ENCODE assay signal across 8 cellular contexts in the genomic region with DNA sequence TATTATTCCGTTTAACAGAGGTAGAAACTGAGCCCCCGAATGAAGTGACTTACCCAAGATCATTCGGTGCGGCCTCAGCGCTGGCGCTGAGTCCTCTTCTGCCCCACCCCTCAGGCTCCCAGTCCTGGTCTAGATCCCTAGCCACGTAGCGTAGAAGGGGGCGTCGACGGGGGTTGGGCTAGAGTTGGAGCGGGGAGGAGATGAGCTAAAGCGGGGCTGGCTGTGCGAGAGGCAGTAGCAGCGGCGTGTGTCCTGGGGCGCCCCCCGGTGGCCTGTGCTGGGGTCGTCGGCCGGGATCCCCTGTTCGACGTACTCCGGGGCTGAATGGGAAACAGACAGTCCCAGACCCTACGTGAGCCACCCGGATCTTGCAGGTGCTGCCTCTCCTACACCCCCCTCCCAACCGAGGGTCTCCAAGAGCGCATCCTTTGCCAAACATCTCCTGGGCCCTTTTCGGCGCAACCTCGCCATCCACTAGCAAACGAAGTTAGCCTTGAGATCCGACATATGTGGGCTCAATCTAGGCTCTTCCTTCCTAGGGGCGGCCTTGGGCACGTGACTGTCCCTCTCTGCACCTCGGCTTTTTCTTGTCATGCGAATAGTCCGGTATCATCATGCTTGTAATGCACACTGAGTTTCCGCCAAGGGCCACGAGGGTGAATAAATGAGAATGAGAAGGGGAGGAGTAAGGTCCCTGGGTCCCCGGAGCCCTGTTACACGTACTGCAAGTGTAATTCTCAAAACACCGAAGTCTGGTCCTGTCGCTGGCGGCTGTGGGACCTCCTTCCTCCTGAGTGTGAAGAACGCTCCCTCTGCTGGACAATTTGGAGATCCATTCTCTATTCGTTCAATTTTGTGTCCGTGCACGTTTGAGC. TPM values are rescaled to one million over a fixed set of nuclear protein-coding genes. Genes with fewer than 3 reads are reported as not detected.
DNase-seq lines count a peak whose midpoint lies in the region; ATAC-seq, FAIRE-seq and TF ChIP-seq lines count a peak whose summit lies in the region.

No MANE protein-coding gene starts in this region.

- peak; percentile 73 for FAIRE-seq in astrocyte (lab: Jason Lieb, UNC)

- H3K27ac ChIP-seq in astrocyte (ENCODE audit: low read depth, low read length) (no peak overlapping the region), hepatocyte (no peak overlapping the region)

- H3K9ac ChIP-seq in astrocyte (ENCODE audit: low read length) = peak overlapping the region; percentile 45

- ATAC-seq in HG02938 (IDR thresholded peaks at IDR 0.05; ENCODE audit: unreplicated experiment) = peak; percentile 58

- H3K79me2 ChIP-seq in astrocyte (ENCODE audit: insufficient read depth, low read length) (no peaks in the 10 kb centered on the region), hepatocyte (no peaks in the 10 kb centered on the region)

- H3K4me2 ChIP-seq in astrocyte (ENCODE audit: low read length) = peak overlapping the region; percentile 88
- H3K4me2 ChIP-seq in hepatocyte = peak overlapping the region; percentile 79

- peaks cover 5% of the 10 kb centered on the region for H3K9me3 Mint-ChIP-seq in astrocyte (ENCODE audit: unreplicated experiment)

- H4K20me1 ChIP-seq in astrocyte (ENCODE audit: insufficient read depth, low read length) = no peaks in the 10 kb centered on the region
- H4K20me1 ChIP-seq in hepatocyte (ENCODE audit: insufficient read depth, poor library complexity, severe bottlenecking) = no peaks in the 10 kb centered on the region

- 14% methylated on average over 47 of the region's 49 CpGs for WGBS in hepatocyte (ENCODE audit: low lambda C conversion rate, missing lambda C conversion rate)

- peaks cover 20% of the 10 kb centered on the region for H3K27me3 Mint-ChIP-seq in astrocyte (ENCODE audit: low read depth, unreplicated experiment)

- H3K27me3 ChIP-seq in astrocyte (ENCODE audit: insufficient read depth, low read length) (no peaks in the 10 kb centered on the region), hepatocyte (no peaks in the 10 kb centered on the region)

- peak overlapping the region; percentile 42 for H3K4me3 ChIP-seq in GM12864 (ENCODE audit: low read depth, low read length)
- H3K4me3 ChIP-seq in astrocyte (ENCODE audit: insufficient read depth, low read depth, low read length) = peak overlapping the region; percentile 45
- no peak overlapping the region for H3K4me3 ChIP-seq in hepatocyte
- peak overlapping the region; percentile 13 for H3K4me3 ChIP-seq in retinal pigment epithelial cell (ENCODE audit: low read length)

- H3K4me1 ChIP-seq in astrocyte (ENCODE audit: insufficient read depth, low read length) = peaks cover 6% of the 10 kb centered on the region
- H3K4me1 ChIP-seq in hepatocyte (ENCODE audit: insufficient read depth) = peaks cover 8% of the 10 kb centered on the region

- H3K36me3 ChIP-seq in astrocyte (ENCODE audit: insufficient read depth, low read length) (no peaks in the 10 kb centered on the region), hepatocyte (replicated peaks; ENCODE audit: insufficient read depth, low read depth) (no peaks in the 10 kb centered on the region)

- no peak overlapping the region for H3K4me3 Mint-ChIP-seq in astrocyte (ENCODE audit: unreplicated experiment)

- H3K9me3 ChIP-seq in astrocyte (ENCODE audit: insufficient read depth, low read depth, low read length) (no peaks in the 10 kb centered on the region), hepatocyte (ENCODE audit: low read depth) (no peaks in the 10 kb centered on the region)

- DNase-seq in GM12864 (ENCODE audit: low read depth) (peak; percentile 88), NCI-H2029 treated with DMSO at 0.1 percent for 48 hours (lab: John Stamatoyannopoulos, UW) (peak; percentile 90), T-helper 9 cell (peak; percentile 99), astrocyte (ENCODE audit: low read depth) (peak; percentile 78), hepatocyte (ENCODE audit: low spot score) (peak; percentile 92), retinal pigment epithelial cell (ENCODE audit: low read depth) (peak; percentile 45), cortex of kidney (lab: John Stamatoyannopoulos, UW) (no peak)

- H3K9me2 ChIP-seq in hepatocyte (replicated peaks; ENCODE audit: insufficient read depth) = no peaks in the 10 kb centered on the region

- H3K36me3 Mint-ChIP-seq in astrocyte (ENCODE audit: low read depth, unreplicated experiment) = no peaks in the 10 kb centered on the region

- H2AFZ ChIP-seq in astrocyte (ENCODE audit: low read depth, low read length) (peak overlapping the region; percentile 82), hepatocyte (peak overlapping the region; percentile 36)

- no peaks in the 10 kb centered on the region for H3K4me1 Mint-ChIP-seq in astrocyte (ENCODE audit: low read depth, unreplicated experiment)

- H3K27ac Mint-ChIP-seq in astrocyte (ENCODE audit: unreplicated experiment) = no peak overlapping the region

- TF ChIP-seq CTCF in GM12864 (IDR thresholded peaks at IDR 0.05; ENCODE audit: low read depth, low read length, missing control alignments) (peak; percentile 85), astrocyte (IDR thresholded peaks at IDR 0.05; ENCODE audit: insufficient read depth, low read depth, low read length) (peak; percentile 70), hepatocyte (IDR thresholded peaks at IDR 0.05; ENCODE audit: poor library complexity) (peak; percentile 87), retinal pigment epithelial cell (conservative IDR thresholded peaks at IDR 0.05; ENCODE audit: low read depth, low read length) (peak; percentile 85)

RNA-seq across cellular contexts. Expression of gene CYP4F22, which starts 47.7 kb away (rescaled TPM):
- not detected in 2 replicates for total RNA-seq in astrocyte
- not detected in 2 replicates for total RNA-seq in hepatocyte
- not detected in 2 replicates for polyA plus RNA-seq in hepatocyte

RNA-seq across cellular contexts. Expression of gene CYP4F8, which starts 59.0 kb away (rescaled TPM):
- total RNA-seq in astrocyte (not detected in 2 replicates), hepatocyte (not detected in 2 replicates)
- polyA plus RNA-seq in hepatocyte = not detected in 2 replicates
